Comparison of ENCODE assay signal across 9 cellular contexts in genomic region chr5:80964491-80964890, GRCh38. TPM values are rescaled to one million over a fixed set of nuclear protein-coding genes. Genes with fewer than 3 reads are reported as not detected.
DNase-seq lines count a peak whose midpoint lies in the region; ATAC-seq lines count a peak whose summit lies in the region.
"Had no signal": no experiment of that assay in that cellular context is flagged by ENCODE, and none has a peak within 500 bp of the region (broad histone marks: within the 10 kb centered on the region; RNA-seq: fewer than 3 reads in every experiment).

No MANE protein-coding gene starts in this region.

- peaks cover 22% of the 10 kb centered on the region for H3K27me3 ChIP-seq in CD4-positive, CD25-positive, alpha-beta regulatory T cell (ENCODE audit: control insufficient read depth, insufficient read depth, low read length)

- no peak for DNase-seq in CD4-positive, CD25-positive, alpha-beta regulatory T cell
- DNase-seq in ELR (ENCODE audit: low read depth) (peak; percentile 73), iris pigment epithelial cell (ENCODE audit: low read depth) (peak; percentile 59), putamen (ENCODE audit: low spot score) (no peak)
- DNase-seq in activated T-helper 1 cell treated with anti-CD3 and anti-CD28 coated beads, Interleukin-12 subunit alpha, Interleukin-12 subunit beta, Interleukin-2, Interleukin-4 antibody, amounts not matched to agents 30 ng/mL and 10 ng/mL and 1 ng/mL, durations not matched to agents 14 hours and 24 hours and 36 hours (ENCODE audit: low spot score) = no peak
- DNase-seq: MV-4-11 had no signal

- H3K4me1 ChIP-seq in CD4-positive, CD25-positive, alpha-beta regulatory T cell (ENCODE audit: control insufficient read depth, insufficient read depth, low read length, poor library complexity, severe bottlenecking) = peaks cover 7% of the 10 kb centered on the region

- peak overlapping the region in 2 of 4 donors; percentile 2 to 47 for H3K4me3 Mint-ChIP-seq in CD4-positive, CD25-positive, alpha-beta regulatory T cell
- peak overlapping the region; percentile 51 for H3K4me3 Mint-ChIP-seq in activated T-helper 1 cell treated with anti-CD3 and anti-CD28 coated beads, Interleukin-12 subunit alpha, Interleukin-12 subunit beta, Interleukin-2, Interleukin-4 antibody, amounts not matched to agents 30 ng/mL and 10 ng/mL and 1 ng/mL, durations not matched to agents 14 hours and 24 hours and 36 hours

- peak overlapping the region in 1 of 3 donors; percentile 77 for H3K27ac Mint-ChIP-seq in CD4-positive, CD25-positive, alpha-beta regulatory T cell
- H3K27ac Mint-ChIP-seq in activated T-helper 1 cell treated with anti-CD3 and anti-CD28 coated beads, Interleukin-12 subunit alpha, Interleukin-12 subunit beta, Interleukin-2, Interleukin-4 antibody, amounts not matched to agents 30 ng/mL and 10 ng/mL and 1 ng/mL, durations not matched to agents 14 hours and 24 hours and 36 hours = peak overlapping the region; percentile 24

- H3K36me3 Mint-ChIP-seq in CD4-positive, CD25-positive, alpha-beta regulatory T cell = no peaks in the 10 kb centered on the region
- peaks cover 9% of the 10 kb centered on the region for H3K36me3 Mint-ChIP-seq in activated T-helper 1 cell treated with anti-CD3 and anti-CD28 coated beads, Interleukin-12 subunit alpha, Interleukin-12 subunit beta, Interleukin-2, Interleukin-4 antibody, amounts not matched to agents 30 ng/mL and 10 ng/mL and 1 ng/mL, durations not matched to agents 14 hours and 24 hours and 36 hours (ENCODE audit: low read depth)

- no peak for ATAC-seq in CD4-positive, CD25-positive, alpha-beta regulatory T cell (ENCODE audit: low read depth in 2 of 2)
- ATAC-seq in HG02798 (IDR thresholded peaks at IDR 0.05; ENCODE audit: poor library complexity, unreplicated experiment) (no peak), GM18907 (IDR thresholded peaks at IDR 0.05; ENCODE audit: unreplicated experiment) (no peak)

- H3K36me3 ChIP-seq in CD4-positive, CD25-positive, alpha-beta regulatory T cell (ENCODE audit: control insufficient read depth, insufficient read depth, low read length) = no peaks in the 10 kb centered on the region
- H3K36me3 ChIP-seq: cardiac muscle cell had no signal

- no peaks in the 10 kb centered on the region for H3K9me3 Mint-ChIP-seq in CD4-positive, CD25-positive, alpha-beta regulatory T cell
- H3K9me3 Mint-ChIP-seq in activated T-helper 1 cell treated with anti-CD3 and anti-CD28 coated beads, Interleukin-12 subunit alpha, Interleukin-12 subunit beta, Interleukin-2, Interleukin-4 antibody, amounts not matched to agents 30 ng/mL and 10 ng/mL and 1 ng/mL, durations not matched to agents 14 hours and 24 hours and 36 hours = no peaks in the 10 kb centered on the region

- no peak overlapping the region for H3K27ac ChIP-seq in CD4-positive, CD25-positive, alpha-beta regulatory T cell (ENCODE audit: insufficient read depth, low read length, poor library complexity, severe bottlenecking)
- H3K27ac ChIP-seq: cardiac muscle cell had no signal

- peak overlapping the region; percentile 41 for H3K4me3 ChIP-seq in CD4-positive, CD25-positive, alpha-beta regulatory T cell (ENCODE audit: low read depth, low read length)
- H3K4me3 ChIP-seq: cardiac muscle cell had no signal

- H3K4me1 Mint-ChIP-seq in CD4-positive, CD25-positive, alpha-beta regulatory T cell = peaks cover 21 to 55% (median 32%) of the 10 kb centered on the region in 4 donors
- peaks cover 55% of the 10 kb centered on the region for H3K4me1 Mint-ChIP-seq in activated T-helper 1 cell treated with anti-CD3 and anti-CD28 coated beads, Interleukin-12 subunit alpha, Interleukin-12 subunit beta, Interleukin-2, Interleukin-4 antibody, amounts not matched to agents 30 ng/mL and 10 ng/mL and 1 ng/mL, durations not matched to agents 14 hours and 24 hours and 36 hours (ENCODE audit: low read depth)

- H3K27me3 Mint-ChIP-seq in CD4-positive, CD25-positive, alpha-beta regulatory T cell = peaks cover 52% of the 10 kb centered on the region
- H3K27me3 Mint-ChIP-seq in activated T-helper 1 cell treated with anti-CD3 and anti-CD28 coated beads, Interleukin-12 subunit alpha, Interleukin-12 subunit beta, Interleukin-2, Interleukin-4 antibody, amounts not matched to agents 30 ng/mL and 10 ng/mL and 1 ng/mL, durations not matched to agents 14 hours and 24 hours and 36 hours (ENCODE audit: insufficient read depth) = no peaks in the 10 kb centered on the region

- H3K9me3 ChIP-seq in CD4-positive, CD25-positive, alpha-beta regulatory T cell (ENCODE audit: control insufficient read depth in 2 of 2, low read length in 2 of 2) = no peaks in the 10 kb centered on the region

- intact Hi-C loops in activated T-helper 1 cell treated with anti-CD3 and anti-CD28 coated beads, Interleukin-12 subunit alpha, Interleukin-12 subunit beta, Interleukin-2, Interleukin-4 antibody, amounts not matched to agents 30 ng/mL and 10 ng/mL and 1 ng/mL, durations not matched to agents 14 hours and 24 hours and 36 hours (cut with micrococcal nuclease) = loop anchor here (5.0 kb wide), 1 partner anchor 333 kb away; no protein-coding TSS in a partner anchor

RNA-seq across cellular contexts. Expression of gene RASGRF2, which starts 4.3 kb away (rescaled TPM):
- total RNA-seq in CD4-positive, CD25-positive, alpha-beta regulatory T cell = 10.3 TPM
- polyA plus RNA-seq in CD4-positive, CD25-positive, alpha-beta regulatory T cell = 1 to 10 TPM; 3.9 to 9.8 (median 6.7) TPM
- 22.6 and 26.7 TPM in 2 replicates for total RNA-seq in activated T-helper 1 cell treated with anti-CD3 and anti-CD28 coated beads, Interleukin-12 subunit alpha, Interleukin-12 subunit beta, Interleukin-2, Interleukin-4 antibody, amounts not matched to agents 30 ng/mL and 10 ng/mL and 1 ng/mL, durations not matched to agents 14 hours and 24 hours and 36 hours

Comparison
In these comparisons a context has a peak if more than half of its experiments do, and no peak if none do; other contexts are left out.
1. DNase-seq: peak in ELR (single experiment) and iris pigment epithelial cell (single experiment); none in CD4-positive, CD25-positive, alpha-beta regulatory T cell (0 of 3), activated T-helper 1 cell treated with anti-CD3 and anti-CD28 coated beads, Interleukin-12 subunit alpha, Interleukin-12 subunit beta, Interleukin-2, Interleukin-4 antibody, amounts not matched to agents 30 ng/mL and 10 ng/mL and 1 ng/mL, durations not matched to agents 14 hours and 24 hours and 36 hours (single experiment) and putamen (single experiment).